8 cellular contexts compared by ENCODE assay signal in genomic region chr2:233331536-233331935, GRCh38. TPM values are rescaled to one million over a fixed set of nuclear protein-coding genes. Genes with fewer than 3 reads are reported as not detected.
DNase-seq lines count a peak whose midpoint lies in the region; ATAC-seq and TF ChIP-seq lines count a peak whose summit lies in the region.

No MANE protein-coding gene starts in this region.

- peak overlapping the region; percentile 61 for H3K4me3 Mint-ChIP-seq in activated CD8-positive, alpha-beta T cell treated with anti-CD3 and anti-CD28 coated beads, Interleukin-2, amount 10 ng/mL, durations not matched to agents 7 days and 5 days

- H3K9me3 ChIP-seq in heart right ventricle, result no peaks in the 10 kb centered on the region

- H3K4me3 ChIP-seq in heart right ventricle, result peak overlapping the region in 1 of 10 donors; percentile 6

- H3K27me3 Mint-ChIP-seq in activated CD8-positive, alpha-beta T cell treated with anti-CD3 and anti-CD28 coated beads, Interleukin-2, amount 10 ng/mL, durations not matched to agents 7 days and 5 days (ENCODE audit: low read depth), result no peaks in the 10 kb centered on the region

- POLR2A ChIA-PET in activated CD8-positive, alpha-beta T cell treated with anti-CD3 and anti-CD28 coated beads, Interleukin-2, amount 10 ng/mL, durations not matched to agents 7 days and 5 days (lab: Charles Lee), result interaction anchor here (0.7 to 2.4 kb wide), 9 partner anchors 10 to 64 kb away, joined by 3 to 10 read pairs (median 4); partner anchors contain the start of gene DGKD

- TF ChIP-seq CTCF in heart right ventricle (IDR thresholded peaks at IDR 0.05), result no peak

- peak overlapping the region in 5 of 10 donors; percentile 7 to 93 (median 50) for H3K27ac ChIP-seq in heart right ventricle

- no peaks in the 10 kb centered on the region for H3K36me3 ChIP-seq in heart right ventricle

- peak; percentile 70 for ATAC-seq in GM19468 (IDR thresholded peaks at IDR 0.05; ENCODE audit: extremely low read depth, unreplicated experiment)
- peak; percentile 95 for ATAC-seq in activated CD8-positive, alpha-beta T cell treated with anti-CD3 and anti-CD28 coated beads, Interleukin-2, amount 10 ng/mL, durations not matched to agents 7 days and 5 days
- peak; percentile 58 to 91 (median 80) for ATAC-seq in heart right ventricle

- DNase-seq in Ammon's horn (ENCODE audit: low spot score) (peak; percentile 81), KBM-7 (peak; percentile 96), heart right ventricle (peak in 1 of 2 donors; percentile 71), iPS-NIHi7 (ENCODE audit: extremely low spot score) (no peak), NCI-H2196 (lab: John Stamatoyannopoulos, UW; ENCODE audit: unreplicated experiment) (no peak)
- DNase-seq in activated CD8-positive, alpha-beta T cell treated with anti-CD3 and anti-CD28 coated beads, Interleukin-2, amount 10 ng/mL, durations not matched to agents 7 days and 5 days, result peak; percentile 92
- DNase-seq in stimulated activated CD8-positive, alpha-beta memory T cell treated with anti-CD3 and anti-CD28 coated beads, Interleukin-12 subunit alpha, Interleukin-12 subunit beta, amount 100 ng/mL, for 1 hour (ENCODE audit: low read depth), result peak; percentile 61

- peak overlapping the region; percentile 99 for H3K27ac Mint-ChIP-seq in activated CD8-positive, alpha-beta T cell treated with anti-CD3 and anti-CD28 coated beads, Interleukin-2, amount 10 ng/mL, durations not matched to agents 7 days and 5 days

- H3K27me3 ChIP-seq in heart right ventricle, result no peaks in the 10 kb centered on the region

- CTCF ChIA-PET in activated CD8-positive, alpha-beta T cell treated with anti-CD3 and anti-CD28 coated beads, Interleukin-2, amount 10 ng/mL, durations not matched to agents 7 days and 5 days (lab: Charles Lee), result interaction anchor here (0.5 to 3.2 kb wide), 20 partner anchors 10 to 195 kb away, joined by 3 to 21 read pairs (median 4); partner anchors contain the start of gene DGKD

- no peaks in the 10 kb centered on the region for H3K9me3 Mint-ChIP-seq in activated CD8-positive, alpha-beta T cell treated with anti-CD3 and anti-CD28 coated beads, Interleukin-2, amount 10 ng/mL, durations not matched to agents 7 days and 5 days (ENCODE audit: insufficient read depth)

- H3K4me1 ChIP-seq in heart right ventricle, result peaks cover 0 to 41% (median 0%) of the 10 kb centered on the region in 9 donors

- peaks cover 6% of the 10 kb centered on the region for H3K36me3 Mint-ChIP-seq in activated CD8-positive, alpha-beta T cell treated with anti-CD3 and anti-CD28 coated beads, Interleukin-2, amount 10 ng/mL, durations not matched to agents 7 days and 5 days (ENCODE audit: low read depth)

- peaks cover 60% of the 10 kb centered on the region for H3K4me1 Mint-ChIP-seq in activated CD8-positive, alpha-beta T cell treated with anti-CD3 and anti-CD28 coated beads, Interleukin-2, amount 10 ng/mL, durations not matched to agents 7 days and 5 days (ENCODE audit: low read depth)

- WGBS in heart right ventricle, 2 donors, result 74 to 80% methylated on average over 15 of the region's 15 CpGs

- in situ Hi-C loops in KBM-7 (cut with MboI; ENCODE audit: low pct_unique_long_range_greater_than_20kb, low sequenced_read_pairs), result no loop called here

- intact Hi-C loops in heart right ventricle (cut with DNase I), result no loop called here

RNA-seq across cellular contexts. Expression of gene DGKD, which starts 22.8 kb away (rescaled TPM):
- total RNA-seq in activated CD8-positive, alpha-beta T cell treated with anti-CD3 and anti-CD28 coated beads, Interleukin-2, amount 10 ng/mL, durations not matched to agents 7 days and 5 days, result 10 to 100 TPM; 92.1 to 94.2 TPM
- total RNA-seq in heart right ventricle, result 10 to 100 TPM; 26.8 to 79.5 (median 44.7) TPM
- 10 to 100 TPM; 35.6 to 62.5 TPM for polyA plus RNA-seq in heart right ventricle

RNA-seq across cellular contexts. Expression of gene SAG, which starts 23.9 kb away (rescaled TPM):
- under 1 TPM in 1 of 2 experiments, not detected in 1; 0.05 TPM for total RNA-seq in activated CD8-positive, alpha-beta T cell treated with anti-CD3 and anti-CD28 coated beads, Interleukin-2, amount 10 ng/mL, durations not matched to agents 7 days and 5 days
- total RNA-seq in heart right ventricle, result not detected
- polyA plus RNA-seq in heart right ventricle, result not detected

Comparison
In these comparisons a context has a peak if more than half of its experiments do, and no peak if none do; other contexts are left out.
1. DNase-seq: peak in Ammon's horn (single experiment), KBM-7 (single experiment), activated CD8-positive, alpha-beta T cell treated with anti-CD3 and anti-CD28 coated beads, Interleukin-2, amount 10 ng/mL, durations not matched to agents 7 days and 5 days (single experiment) and stimulated activated CD8-positive, alpha-beta memory T cell treated with anti-CD3 and anti-CD28 coated beads, Interleukin-12 subunit alpha, Interleukin-12 subunit beta, amount 100 ng/mL, for 1 hour (single experiment); none in iPS-NIHi7 (single experiment) and NCI-H2196 (single experiment).
2. Peak in every context shown above with its lines, with median percentiles within 50 percentile points of each other: ATAC-seq.